In the genomic region with DNA sequence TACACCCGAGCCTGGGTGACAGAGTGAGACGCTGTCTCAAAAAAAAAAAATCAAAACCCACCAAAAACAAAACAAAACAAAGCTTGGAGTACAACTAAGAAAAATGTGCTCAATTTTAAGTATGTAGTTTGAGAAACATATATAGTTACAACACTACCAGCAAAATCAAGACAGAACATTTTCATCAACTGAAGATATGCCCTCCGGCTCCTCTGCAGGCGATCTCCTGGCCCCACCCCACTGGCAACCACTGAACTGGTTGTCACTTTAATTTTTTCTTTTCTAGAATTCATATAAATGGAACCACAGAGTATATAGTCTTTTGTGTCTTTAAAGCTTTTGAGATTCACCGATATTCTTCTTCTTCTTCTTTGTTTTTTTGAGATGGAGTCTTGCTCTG, we compare ENCODE assay signal across 25 cellular contexts. TPM values are rescaled to one million over a fixed set of nuclear protein-coding genes. Genes with fewer than 3 reads are reported as not detected.
"Had no signal": no experiment of that assay in that cellular context is flagged by ENCODE, and none has a peak within 500 bp of the region (broad histone marks: within the 10 kb centered on the region; RNA-seq: fewer than 3 reads in every experiment).

No MANE protein-coding gene starts in this region.

- DNase-seq: IMR-90, Karpas-422, KG1, MG63, NCI-H1092, NCI-H1105 treated with DMSO at 0.1 percent for 48 hours, NCI-H1417 treated with DMSO at 0.1 percent for 48 hours, NCI-H146, NCI-H1694 treated with DMSO at 0.1 percent for 48 hours, NCI-H1930, NCI-H2081, NCI-H2107, NCI-H2171, NCI-H226, NCI-H446, NCI-H510A, NCI-H524 treated with DMSO at 0.1 percent for 48 hours, NCI-H69, NCI-H774, PC-3, SHP77, SK-N-SH had no signal

- H3K27me3 ChIP-seq: MG63 had no signal

- H3K4me3 ChIP-seq: MG63 had no signal

- H3K9ac ChIP-seq: SK-N-SH had no signal

- H3K9me3 ChIP-seq: MG63, SK-N-SH had no signal

- H3K4me2 ChIP-seq: SK-N-SH had no signal

- H3K27ac ChIP-seq: RWPE1 had no signal

- ATAC-seq: HepG2, Panc1, PC-3 had no signal

RNA-seq across cellular contexts. Expression of a gene that starts 43.0 kb away (rescaled TPM):
- total RNA-seq: PC-3 had no signal
